In the genomic region with DNA sequence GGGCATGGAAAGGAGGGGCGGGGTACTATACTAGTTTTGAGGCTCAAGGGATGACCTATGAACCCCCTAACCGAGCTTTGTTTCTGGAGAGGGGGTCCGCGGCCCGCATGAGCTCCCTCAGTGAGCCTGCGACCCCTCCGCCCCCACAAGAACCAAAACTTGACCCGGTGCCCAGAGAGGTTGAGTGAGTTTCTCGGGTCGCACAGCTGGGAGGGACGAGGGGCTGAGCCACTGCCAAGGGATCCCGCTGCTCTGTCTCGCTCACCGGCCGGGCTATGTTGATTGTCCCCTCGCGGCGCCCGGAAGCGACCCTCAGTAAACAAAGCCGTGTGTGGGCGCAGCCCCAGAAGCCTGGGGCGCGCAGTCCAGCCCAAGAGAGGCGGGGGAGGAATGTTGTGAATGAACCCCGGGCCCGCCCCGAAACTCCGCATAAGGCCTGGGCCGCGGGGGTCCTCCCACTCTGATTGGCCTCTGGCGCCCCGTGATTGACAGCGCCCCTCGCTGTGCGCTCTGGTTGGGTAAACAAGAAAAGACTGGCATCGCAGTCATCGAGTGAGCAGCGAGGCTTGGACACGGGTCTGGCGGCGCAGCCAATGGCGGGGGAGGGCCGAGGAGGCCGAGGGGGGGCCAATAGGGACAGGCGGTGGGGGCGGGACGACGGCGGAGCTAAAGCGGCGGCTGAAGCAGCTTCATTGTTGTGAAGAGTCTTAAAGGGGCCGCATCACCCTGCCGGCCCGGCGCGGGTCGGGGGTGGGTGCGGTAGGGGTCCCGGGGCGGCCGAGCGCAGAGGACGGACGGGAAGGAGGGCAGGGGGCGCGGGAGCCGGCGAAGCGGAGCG, we compare ENCODE assay signal across 8 cellular contexts.
DNase-seq lines count a peak whose midpoint lies in the region; ATAC-seq and TF ChIP-seq lines count a peak whose summit lies in the region.

A gene (plus strand): TSS at position 692 of the 838 bp plus-strand sequence. CDS start 206 bp downstream, outside the sequence.

- peak within 1 kb of the TSS; percentile 73 for H3K4me3 ChIP-seq in choroid plexus epithelial cell (ENCODE audit: low read depth, low read length)

- peak; percentile 91 for ATAC-seq in HG03439 (IDR thresholded peaks at IDR 0.05; ENCODE audit: unreplicated experiment)

- DNase-seq in Ammon's horn (ENCODE audit: low spot score) (peak; percentile 99), GM19238 (ENCODE audit: insufficient read length, low spot score) (peak; percentile 99), NCI-H510A (lab: John Stamatoyannopoulos, UW) (peak; percentile 99), choroid plexus epithelial cell (ENCODE audit: low read depth) (peak; percentile 100), kidney glomerular epithelial cell (lab: John Stamatoyannopoulos, UW) (peak; percentile 97)
- DNase-seq in activated CD4-positive, alpha-beta T cell treated with anti-CD3 and anti-CD28 coated beads for 24 hours (ENCODE audit: low read depth in 2 of 2): peak; percentile 92
- DNase-seq in stimulated activated CD4-positive, alpha-beta T cell treated with anti-CD3 and anti-CD28 coated beads, Interleukin-15, amount 100 ng/mL, for 48 hours (ENCODE audit: low read depth in 2 of 2): peak; percentile 95 to 96

- TF ChIP-seq CTCF in choroid plexus epithelial cell (conservative IDR thresholded peaks at IDR 0.05; ENCODE audit: low read depth, low read length): no peak

Comparison
In these comparisons a context has a peak if more than half of its experiments do, and no peak if none do; other contexts are left out.
1. Peak in every context shown above with its lines: DNase-seq, ATAC-seq and H3K4me3 ChIP-seq.